In genomic region chr11:57871231-57871630, GRCh38 we compare ENCODE assay signal across 8 cellular contexts.
"Had no signal": no experiment of that assay in that cellular context is flagged by ENCODE, and none has a peak within 500 bp of the region (broad histone marks: within the 10 kb centered on the region; RNA-seq: fewer than 3 reads in every experiment).

No MANE protein-coding gene starts in this region.

- ATAC-seq: HepG2, K562 had no signal

- H3K4me3 ChIP-seq: K562 had no signal

- H3K4me2 ChIP-seq: KMS-11 had no signal

- H3K27ac ChIP-seq: HL-60, KMS-11 had no signal

- FAIRE-seq: HepG2, HTR-8/SVneo, K562 had no signal

- DNase-seq: IMR-90, KBM-7, KG1 had no signal

- H3K9ac ChIP-seq: KMS-11 had no signal
